ENCODE assay signal across 35 cellular contexts in the genomic region with DNA sequence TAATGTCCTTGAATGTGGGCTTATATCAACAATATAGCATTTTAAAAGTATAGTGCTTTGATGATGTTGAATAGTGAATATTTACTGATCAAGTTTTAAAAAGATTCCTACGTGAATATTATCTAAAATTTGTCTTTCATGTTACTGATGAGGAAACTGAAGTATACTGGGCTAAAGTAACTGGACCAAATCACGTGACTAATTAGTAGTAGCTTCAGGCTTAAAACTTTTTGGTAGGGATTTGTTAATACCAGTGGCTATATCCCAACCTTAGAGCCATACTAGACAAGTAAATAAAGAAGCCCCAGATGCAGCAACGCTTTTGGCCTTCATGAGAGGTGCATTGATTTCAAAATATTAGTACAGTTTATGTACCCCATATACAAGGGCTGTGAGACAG.
"Had no signal": no experiment of that assay in that cellular context is flagged by ENCODE, and none has a peak within 500 bp of the region (broad histone marks: within the 10 kb centered on the region; RNA-seq: fewer than 3 reads in every experiment).

No MANE protein-coding gene starts in this region.

- DNase-seq: Karpas-422, Kasumi-1, MG63, MM.1S, MV-4-11, NCI-H1048, NCI-H1092, NCI-H1092 treated with DMSO at 0.1 percent for 48 hours, NCI-H1105, NCI-H1105 treated with DMSO at 0.1 percent for 48 hours, NCI-H1417, NCI-H1417 treated with DMSO at 0.1 percent for 48 hours, NCI-H1436, NCI-H1436 treated with DMSO at 0.1 percent for 48 hours, NCI-H146, NCI-H1694, NCI-H1694 treated with DMSO at 0.1 percent for 48 hours, NCI-H187, NCI-H187 treated with DMSO at 0.1 percent for 48 hours, NCI-H1930, NCI-H2029, NCI-H2029 treated with DMSO at 0.1 percent for 48 hours, NCI-H2081, NCI-H2081 treated with DMSO at 0.1 percent for 48 hours, NCI-H2107, NCI-H2171, NCI-H2171 treated with DMSO at 0.1 percent for 48 hours, NCI-H2227 treated with DMSO at 0.1 percent for 48 hours, NCI-H226, NCI-H345, NCI-H446, NCI-H446 treated with DMSO at 0.1 percent for 48 hours, NCI-H510A, NCI-H510A treated with DMSO at 0.1 percent for 48 hours, NCI-H524 had no signal

- H3K27me3 ChIP-seq: MG63 had no signal

- H3K4me3 ChIP-seq: MG63 had no signal

- H3K9me3 ChIP-seq: MG63 had no signal

- H3K36me3 ChIP-seq: MG63 had no signal
